ENCODE assay signal across 11 cellular contexts in the genomic region with DNA sequence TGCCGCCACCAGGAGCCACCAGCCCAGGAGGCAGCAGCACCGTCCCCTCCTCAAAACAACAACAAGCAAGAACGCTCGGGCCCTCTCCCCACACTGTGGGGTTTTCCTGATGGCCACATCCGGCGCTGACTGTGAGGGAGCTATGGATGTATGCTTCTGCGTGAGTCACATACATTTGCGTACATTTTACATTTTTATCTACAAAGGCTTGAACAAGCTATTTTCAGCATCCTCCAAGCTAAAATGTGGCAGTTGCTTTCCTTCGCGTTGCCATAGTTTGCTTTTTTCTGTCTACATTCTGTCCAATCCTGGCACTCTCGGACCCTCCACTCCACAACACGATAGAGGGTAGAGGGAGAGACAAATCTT. TPM values are rescaled to one million over a fixed set of nuclear protein-coding genes. Genes with fewer than 3 reads are reported as not detected.
DNase-seq lines count a peak whose midpoint lies in the region; ATAC-seq, FAIRE-seq and TF ChIP-seq lines count a peak whose summit lies in the region.
"Had no signal": no experiment of that assay in that cellular context is flagged by ENCODE, and none has a peak within 500 bp of the region (broad histone marks: within the 10 kb centered on the region; RNA-seq: fewer than 3 reads in every experiment).

No MANE protein-coding gene starts in this region.

- peak overlapping the region; percentile 84 for H3K4me3 Mint-ChIP-seq in neural crest cell
- no peak overlapping the region for H3K4me3 Mint-ChIP-seq in T-helper 2 cell treated with Interferon-gamma antibody and Interleukin-4, amounts not matched to agents 5 μg/mL and 100 μg/mL, for 36 hours

- peak; percentile 70 for FAIRE-seq in GM12891 (lab: Jason Lieb, UNC)
- FAIRE-seq: K562 had no signal

- no peak overlapping the region for H3K27ac Mint-ChIP-seq in neural crest cell (ENCODE audit: unreplicated experiment)
- no peak overlapping the region for H3K27ac Mint-ChIP-seq in T-helper 2 cell treated with Interferon-gamma antibody and Interleukin-4, amounts not matched to agents 5 μg/mL and 100 μg/mL, for 36 hours

- TF ChIP-seq CTCF in astrocyte of the spinal cord (IDR thresholded peaks at IDR 0.05; ENCODE audit: low read depth, low read length), result no peak
- no peak for TF ChIP-seq CTCF in neural crest cell (conservative IDR thresholded peaks at IDR 0.05)

- H3K27me3 Mint-ChIP-seq in neural crest cell (ENCODE audit: low read depth), result peaks cover 18% of the 10 kb centered on the region
- H3K27me3 Mint-ChIP-seq in T-helper 2 cell treated with Interferon-gamma antibody and Interleukin-4, amounts not matched to agents 5 μg/mL and 100 μg/mL, for 36 hours (ENCODE audit: low read depth), result peaks cover 24% of the 10 kb centered on the region

- in situ Hi-C loops in astrocyte of the spinal cord (cut with HindIII; ENCODE audit: low sequenced_read_pairs), result no loop called here

- H3K36me3 Mint-ChIP-seq in neural crest cell (ENCODE audit: low read depth), result no peaks in the 10 kb centered on the region
- H3K36me3 Mint-ChIP-seq in T-helper 2 cell treated with Interferon-gamma antibody and Interleukin-4, amounts not matched to agents 5 μg/mL and 100 μg/mL, for 36 hours (ENCODE audit: low read depth), result no peaks in the 10 kb centered on the region

- DNase-seq in GM12891 (ENCODE audit: insufficient read length, low spot score), result no peak
- peak; percentile 60 for DNase-seq in astrocyte of the spinal cord (ENCODE audit: low read depth, low spot score)
- no peak for DNase-seq in neural crest cell (ENCODE audit: low read depth, low spot score)
- DNase-seq in NCI-H226, result no peak
- no peak for DNase-seq in HuH-7.5 (ENCODE audit: low spot score)
- no peak for DNase-seq in T-helper 2 cell treated with Interferon-gamma antibody and Interleukin-4, amounts not matched to agents 5 μg/mL and 100 μg/mL, for 36 hours (ENCODE audit: low spot score)
- no peak for DNase-seq in dermis blood vessel endothelial cell
- DNase-seq: NCI-H510A treated with DMSO at 0.1 percent for 48 hours had no signal

- ATAC-seq in HG03095 (IDR thresholded peaks at IDR 0.05; ENCODE audit: unreplicated experiment), result peak; percentile 29
- ATAC-seq: K562 had no signal

- peaks cover 28% of the 10 kb centered on the region for H3K4me1 Mint-ChIP-seq in neural crest cell
- H3K4me1 Mint-ChIP-seq in T-helper 2 cell treated with Interferon-gamma antibody and Interleukin-4, amounts not matched to agents 5 μg/mL and 100 μg/mL, for 36 hours (ENCODE audit: low read depth), result no peaks in the 10 kb centered on the region

- H3K4me3 ChIP-seq in astrocyte of the spinal cord (ENCODE audit: low read depth, low read length), result no peak overlapping the region
- H3K4me3 ChIP-seq: breast epithelium, K562 had no signal

- no peaks in the 10 kb centered on the region for H3K9me3 Mint-ChIP-seq in neural crest cell
- H3K9me3 Mint-ChIP-seq in T-helper 2 cell treated with Interferon-gamma antibody and Interleukin-4, amounts not matched to agents 5 μg/mL and 100 μg/mL, for 36 hours, result no peaks in the 10 kb centered on the region

- no peak for TF ChIP-seq POLR2A in GM12891 (IDR thresholded peaks at IDR 0.05; ENCODE audit: low read depth, low read length)

TF ChIP-seq in GM12891, 5 proteins besides CTCF, POLR2A, EP300 and RAD21:
- TF ChIP-seq POLR2AphosphoS5 (IDR thresholded peaks at IDR 0.05; ENCODE audit: low read depth, low read length), result no peak
- TF ChIP-seq PAX5 (IDR thresholded peaks at IDR 0.05; ENCODE audit: insufficient read depth, low read length, severe bottlenecking), result no peak
- no peak for TF ChIP-seq SPI1 (IDR thresholded peaks at IDR 0.05; ENCODE audit: low read depth, low read length)
- TF ChIP-seq TAF1 (IDR thresholded peaks at IDR 0.05; ENCODE audit: low read depth, low read length), result no peak
- TF ChIP-seq POU2F2 (IDR thresholded peaks at IDR 0.05; ENCODE audit: low read depth, low read length), result no peak

RNA-seq across cellular contexts. Expression of gene ABR, which starts 2.0 kb away (rescaled TPM):
- polyA plus RNA-seq in GM12891 (2012; ENCODE audit: low read depth, missing spikeins), result 40.6 TPM
- total RNA-seq in neural crest cell, result 57.4 and 59.7 TPM in 2 replicates
- 38.5 and 54.6 TPM in 2 replicates for total RNA-seq in dermis blood vessel endothelial cell
